In genomic region chrX:24371391-24371972, GRCh38 we compare ENCODE assay signal across 8 cellular contexts. TPM values are rescaled to one million over a fixed set of nuclear protein-coding genes. Genes with fewer than 3 reads are reported as not detected.
DNase-seq lines count a peak whose midpoint lies in the region; ATAC-seq, FAIRE-seq and TF ChIP-seq lines count a peak whose summit lies in the region.

No MANE protein-coding gene starts in this region.

- WGBS in HepG2 (ENCODE audit: low lambda C conversion rate) = 0% methylated on average over 1 of the region's 14 CpGs

- no peak overlapping the region for H3K27ac Mint-ChIP-seq in central memory CD8-positive, alpha-beta T cell (ENCODE audit: low read depth)

- no peak overlapping the region for H3K4me3 Mint-ChIP-seq in central memory CD8-positive, alpha-beta T cell

- intact Hi-C loops in HepG2 (cut with micrococcal nuclease; ENCODE audit: unreplicated experiment) = no loop called here

- TF ChIP-seq EP300 in HepG2 (IDR thresholded peaks at IDR 0.05; ENCODE audit: low read depth in 2 of 2, low read length in 2 of 2) = no peak
- no peak for TF ChIP-seq EP300 in HepG2 (CRISPR knock-in tag; IDR thresholded peaks at IDR 0.05; ENCODE audit: borderline replicate concordance)

- no peaks in the 10 kb centered on the region for H3K79me2 ChIP-seq in HepG2 (ENCODE audit: insufficient read depth, low read length)

- peaks cover 10% of the 10 kb centered on the region for H3K4me1 Mint-ChIP-seq in central memory CD8-positive, alpha-beta T cell

- no peak for FAIRE-seq in HepG2 (lab: Jason Lieb, UNC)

- H3K36me3 ChIP-seq in HAP-1 (replicated peaks) = no peaks in the 10 kb centered on the region
- H3K36me3 ChIP-seq in HepG2 (replicated peaks in 1 of 2; ENCODE audit: control insufficient read depth in 1 of 2, insufficient read depth in 2 of 2, low read length in 2 of 2) = no peaks in the 10 kb centered on the region

- CTCF ChIA-PET in HepG2 (lab: Yijun Ruan, JAX; ENCODE audit: low intra/inter-chr PET ratio, low total read pairs) = interaction anchor here (1.4 kb wide), 1 partner anchor 128 kb away, joined by 5 read pairs; no protein-coding TSS in a partner anchor

- BruUV-seq in HepG2 (replicated peaks; lab: Mats Ljungman, UMichigan) = no TSS peak

- no peaks in the 10 kb centered on the region for H3K9me3 Mint-ChIP-seq in central memory CD8-positive, alpha-beta T cell

- in situ Hi-C loops in HAP-1 (cut with MboI; ENCODE audit: low sequenced_read_pairs) = no loop called here
- in situ Hi-C loops in HepG2 (cut with HindIII; ENCODE audit: extremely low pct_ligation_motif_present, low pct_unique_long_range_greater_than_20kb) = no loop called here

- no peak; the same call in 1 of the 2 replicates for TF ChIP-seq RAD21 in HepG2 (CRISPR knock-in tag; IDR thresholded peaks at IDR 0.05)

- no peak overlapping the region for H3K9ac ChIP-seq in HepG2 (ENCODE audit: insufficient read depth, low read depth, low read length)

- no peak overlapping the region for H2AFZ ChIP-seq in HepG2 (ENCODE audit: low read length)

- no peaks in the 10 kb centered on the region for H4K20me1 ChIP-seq in HepG2 (ENCODE audit: insufficient read depth, low read length)

- H3K4me2 ChIP-seq in HepG2 (ENCODE audit: low read depth, low read length) = no peak overlapping the region

- peak; percentile 78 for TF ChIP-seq CTCF in HepG2 (CRISPR knock-in tag; IDR thresholded peaks at IDR 0.05)

- DNase-seq in DMS53 (lab: John Stamatoyannopoulos, UW) (peak; percentile 81), HAP-1 (ENCODE audit: low spot score in 2 of 2) (peak; percentile 78 to 89), NCI-H2107 (lab: John Stamatoyannopoulos, UW) (peak; percentile 2), HepG2 (ENCODE audit: low spot score) (peak; percentile 35), occipital lobe (lab: John Stamatoyannopoulos, UW) (no peak)
- peak; percentile 28 to 34 for DNase-seq in central memory CD8-positive, alpha-beta T cell (ENCODE audit: low spot score in 2 of 2)
- DNase-seq in stimulated activated CD8-positive, alpha-beta memory T cell treated with anti-CD3 and anti-CD28 coated beads, Interleukin-12 subunit alpha, Interleukin-12 subunit beta, amount 100 ng/mL, for 24 hours (ENCODE audit: extremely low read depth) = peak; percentile 10

- no peak overlapping the region for H3K4me3 ChIP-seq in HAP-1
- no peak overlapping the region for H3K4me3 ChIP-seq in HepG2 (replicated peaks in 1 of 3; ENCODE audit: insufficient read depth in 1 of 3, low read depth in 2 of 3, low read length in 3 of 3)

- POLR2A ChIA-PET in HepG2 (lab: Yijun Ruan, JAX) = no interaction called here

- ATAC-seq in activated CD4-positive, CD25-positive, alpha-beta regulatory T cell treated with anti-CD3 and anti-CD28 coated beads, Interleukin-2, amount 50 U/mL, for 24 hours = peak; percentile 75
- peak; percentile 24 for ATAC-seq in central memory CD8-positive, alpha-beta T cell (replicated peaks; ENCODE audit: extremely low read depth, poor library complexity, severe bottlenecking)
- ATAC-seq in HepG2 = peak; percentile 87

- H3K9me3 ChIP-seq in HAP-1 (no peaks in the 10 kb centered on the region), HepG2 (ENCODE audit: low read length) (no peaks in the 10 kb centered on the region)

- peaks cover 14% of the 10 kb centered on the region for H3K4me1 ChIP-seq in HAP-1
- H3K4me1 ChIP-seq in HepG2 (ENCODE audit: insufficient read depth, low read length) = no peaks in the 10 kb centered on the region

- TF ChIP-seq POLR2A in HepG2 (IDR thresholded peaks at IDR 0.05; ENCODE audit: insufficient read depth in 1 of 2, low read depth in 2 of 2, low read length in 2 of 2) = no peak

- peaks cover 14% of the 10 kb centered on the region for H3K27me3 ChIP-seq in HAP-1 (ENCODE audit: low read depth)
- H3K27me3 ChIP-seq in HepG2 (ENCODE audit: control insufficient read depth in 1 of 2, insufficient read depth in 2 of 2, low read length in 2 of 2) = 0 out of 5 replicates have a peak, but pooled peaks cover 0 to 1% of the 10 kb centered on the region in 2 experiments

- no peak overlapping the region for H3K27ac ChIP-seq in HepG2 (ENCODE audit: extremely low read length, insufficient read depth, low read length)

- peaks cover 16% of the 10 kb centered on the region for H3K27me3 Mint-ChIP-seq in central memory CD8-positive, alpha-beta T cell

- no peaks in the 10 kb centered on the region for H3K36me3 Mint-ChIP-seq in central memory CD8-positive, alpha-beta T cell (ENCODE audit: insufficient read depth)

TF ChIP-seq in HepG2, 621 proteins besides CTCF, POLR2A, EP300 and RAD21:
- TF ChIP-seq SMC3 (IDR thresholded peaks at IDR 0.05; ENCODE audit: low read length) = peak; percentile 44
- peak; percentile 75 for TF ChIP-seq STAG1 (CRISPR knock-in tag; IDR thresholded peaks at IDR 0.05)
- no peak for TF ChIP-seq HNF4G (IDR thresholded peaks at IDR 0.05; ENCODE audit: borderline replicate concordance, low read depth, low read length)
- no peak for TF ChIP-seq HNF4G (CRISPR knock-in tag; IDR thresholded peaks at IDR 0.05; ENCODE audit: borderline replicate concordance, low read depth)

RNA-seq across cellular contexts. Expression of gene SUPT20HL1, which starts 11.0 kb away (rescaled TPM):
- not detected in 2 replicates for total RNA-seq in HepG2 (2016; rRNA removed; fragmentation: Illumina TruSeq; extraction: Trizol)
- total RNA-seq in HepG2 (2016; cell fraction: cytosol; rRNA removed; fragmentation: Illumina TruSeq; extraction: Trizol; ENCODE audit: low read depth) = not detected in 2 replicates
- total RNA-seq in HepG2 (2016; cell fraction: insoluble cytoplasmic fraction; rRNA removed; fragmentation: Illumina TruSeq; extraction: Trizol) = not detected in 2 replicates
- not detected in 2 replicates for total RNA-seq in HepG2 (2016; cell fraction: membrane; rRNA removed; fragmentation: Illumina TruSeq; extraction: Trizol)
- total RNA-seq in HepG2 (2016; cell fraction: nucleus; rRNA removed; fragmentation: Illumina TruSeq; extraction: Trizol) = not detected in 2 replicates
- not detected in 2 replicates for polyA plus RNA-seq in HepG2 (2011; rRNA removed)
- polyA plus RNA-seq in HepG2 (2011; cell fraction: cytosol; rRNA removed) = not detected in 2 replicates
- polyA plus RNA-seq in HepG2 (2011; cell fraction: nucleus; rRNA removed) = not detected in 2 replicates
- polyA plus RNA-seq in HepG2 (2012) = not detected in 2 replicates
- polyA plus RNA-seq in HepG2 (2016; cell fraction: cytosol; fragmentation: Illumina TruSeq; extraction: Trizol; ENCODE audit: low read depth) = not detected in 2 replicates
- polyA plus RNA-seq in HepG2 (2016; cell fraction: insoluble cytoplasmic fraction; fragmentation: Illumina TruSeq; extraction: Trizol; ENCODE audit: low read depth) = not detected in 2 replicates
- not detected in 2 replicates for polyA plus RNA-seq in HepG2 (2016; cell fraction: membrane; fragmentation: Illumina TruSeq; extraction: Trizol; ENCODE audit: low read depth)
- polyA plus RNA-seq in HepG2 (2016; cell fraction: nucleus; fragmentation: Illumina TruSeq; extraction: Trizol; ENCODE audit: insufficient read depth, low read depth) = not detected in 2 replicates
- not detected in 2 replicates for polyA minus RNA-seq in HepG2 (2011; rRNA and poly(A)+ RNA removed; ENCODE audit: low replicate concordance)
- polyA minus RNA-seq in HepG2 (2011; cell fraction: cytosol; rRNA and poly(A)+ RNA removed) = not detected in 2 replicates
- polyA minus RNA-seq in HepG2 (2011; cell fraction: nucleus; rRNA and poly(A)+ RNA removed) = not detected in 2 replicates
- total RNA-seq in occipital lobe = not detected

RNA-seq across cellular contexts. Expression of gene SUPT20HL2, which starts 57.6 kb away (rescaled TPM):
- total RNA-seq in HepG2 (2016; rRNA removed; fragmentation: Illumina TruSeq; extraction: Trizol) (not detected in 2 replicates), occipital lobe (not detected)
- not detected in 2 replicates for total RNA-seq in HepG2 (2016; cell fraction: cytosol; rRNA removed; fragmentation: Illumina TruSeq; extraction: Trizol; ENCODE audit: low read depth)
- total RNA-seq in HepG2 (2016; cell fraction: insoluble cytoplasmic fraction; rRNA removed; fragmentation: Illumina TruSeq; extraction: Trizol) = not detected in 2 replicates
- not detected in 2 replicates for total RNA-seq in HepG2 (2016; cell fraction: membrane; rRNA removed; fragmentation: Illumina TruSeq; extraction: Trizol)
- total RNA-seq in HepG2 (2016; cell fraction: nucleus; rRNA removed; fragmentation: Illumina TruSeq; extraction: Trizol) = not detected in 2 replicates
- polyA plus RNA-seq in HepG2 (2011; rRNA removed) = not detected in 2 replicates
- not detected in 2 replicates for polyA plus RNA-seq in HepG2 (2011; cell fraction: cytosol; rRNA removed)
- polyA plus RNA-seq in HepG2 (2011; cell fraction: nucleus; rRNA removed) = not detected in 2 replicates
- polyA plus RNA-seq in HepG2 (2012) = not detected in 2 replicates
- polyA plus RNA-seq in HepG2 (2016; cell fraction: cytosol; fragmentation: Illumina TruSeq; extraction: Trizol; ENCODE audit: low read depth) = not detected in 2 replicates
- not detected in 2 replicates for polyA plus RNA-seq in HepG2 (2016; cell fraction: insoluble cytoplasmic fraction; fragmentation: Illumina TruSeq; extraction: Trizol; ENCODE audit: low read depth)
- polyA plus RNA-seq in HepG2 (2016; cell fraction: membrane; fragmentation: Illumina TruSeq; extraction: Trizol; ENCODE audit: low read depth) = not detected in 2 replicates
- not detected in 2 replicates for polyA plus RNA-seq in HepG2 (2016; cell fraction: nucleus; fragmentation: Illumina TruSeq; extraction: Trizol; ENCODE audit: insufficient read depth, low read depth)
- not detected in 2 replicates for polyA minus RNA-seq in HepG2 (2011; rRNA and poly(A)+ RNA removed; ENCODE audit: low replicate concordance)
- not detected in 2 replicates for polyA minus RNA-seq in HepG2 (2011; cell fraction: cytosol; rRNA and poly(A)+ RNA removed)
- not detected in 2 replicates for polyA minus RNA-seq in HepG2 (2011; cell fraction: nucleus; rRNA and poly(A)+ RNA removed)

Comparison
In these comparisons a context has a peak if more than half of its experiments do, and no peak if none do; other contexts are left out.
1. ATAC-seq: peak in every context shown above with its lines; median percentile 87 in HepG2; 75 in activated CD4-positive, CD25-positive, alpha-beta regulatory T cell treated with anti-CD3 and anti-CD28 coated beads, Interleukin-2, amount 50 U/mL, for 24 hours; 24 in central memory CD8-positive, alpha-beta T cell.